Comparison of ENCODE assay signal across 8 cellular contexts in genomic region chr14:88793259-88793625, GRCh38. TPM values are rescaled to one million over a fixed set of nuclear protein-coding genes. Genes with fewer than 3 reads are reported as not detected.
A peak's percentile ranks its signal among the peaks of the same experiment; 100 is the strongest.
DNase-seq lines count a peak whose midpoint lies in the region; ATAC-seq, FAIRE-seq and TF ChIP-seq lines count a peak whose summit lies in the region.

No MANE protein-coding gene starts in this region.

- no peak for DNase-seq in GM23248
- no peak for DNase-seq in activated CD8-positive, alpha-beta T cell treated with anti-CD3 and anti-CD28 coated beads for 36 hours
- DNase-seq in left ventricle myocardium inferior = no peak
- no peak for DNase-seq in skeletal muscle cell (ENCODE audit: low read depth)
- no peak for DNase-seq in RCC 7860 (ENCODE audit: low spot score)
- no peak for DNase-seq in islet precursor cell

- H3K4me1 Mint-ChIP-seq in activated CD8-positive, alpha-beta T cell treated with anti-CD3 and anti-CD28 coated beads for 36 hours (ENCODE audit: low read depth) = peaks cover 23% of the 10 kb centered on the region

- intact Hi-C loops in activated CD8-positive, alpha-beta T cell treated with anti-CD3 and anti-CD28 coated beads for 36 hours (cut with micrococcal nuclease) = loop anchor here (10.0 kb wide), 1 partner anchor 228 kb away; the partner anchor contains the start of gene ZC3H14
- intact Hi-C loops in left ventricle myocardium inferior (cut with micrococcal nuclease) = no loop called here

- peak overlapping the region; percentile 13; the same call in 1 of the 2 replicates for H3K9ac ChIP-seq in GM23248

- POLR2A ChIA-PET in activated CD8-positive, alpha-beta T cell treated with anti-CD3 and anti-CD28 coated beads for 36 hours (lab: Charles Lee) = interaction anchor here (0.6 to 1.3 kb wide), 3 partner anchors 31 to 241 kb away, joined by 3 to 7 read pairs (median 4); partner anchors contain the start of gene TTC8

- H3K9me3 Mint-ChIP-seq in activated CD8-positive, alpha-beta T cell treated with anti-CD3 and anti-CD28 coated beads for 36 hours = no peaks in the 10 kb centered on the region

- no peaks in the 10 kb centered on the region for H4K20me1 ChIP-seq in GM23248 (ENCODE audit: insufficient read depth)

- 68 to 70% methylated on average over 13 of the region's 13 CpGs for WGBS in GM23248 (ENCODE audit: low coverage in 1 of 2, low lambda C conversion rate in 2 of 2, missing lambda C conversion rate in 2 of 2), 2 experiments

- H3K27ac ChIP-seq in GM23248 (no peak overlapping the region), left ventricle myocardium inferior (replicated peaks) (peak overlapping the region; percentile 26)

- CTCF ChIA-PET in activated CD8-positive, alpha-beta T cell treated with anti-CD3 and anti-CD28 coated beads for 36 hours (lab: Charles Lee) = interaction anchor here (1.1 to 1.5 kb wide), 6 partner anchors 10 to 228 kb away, joined by 3 to 6 read pairs (median 3); no protein-coding TSS in a partner anchor

- H3K36me3 ChIP-seq in GM23248 (ENCODE audit: low read depth) (no peaks in the 10 kb centered on the region), left ventricle myocardium inferior (no peaks in the 10 kb centered on the region)

- peak overlapping the region; percentile 62 for H3K4me2 ChIP-seq in GM23248 (ENCODE audit: unreplicated experiment)

- in situ Hi-C loops in GM23248 (cut with MboI) = no loop called here

- H3K4me3 Mint-ChIP-seq in activated CD8-positive, alpha-beta T cell treated with anti-CD3 and anti-CD28 coated beads for 36 hours = peak overlapping the region; percentile 75

- no peak for TF ChIP-seq CTCF in activated CD8-positive, alpha-beta T cell treated with anti-CD3 and anti-CD28 coated beads for 36 hours (IDR thresholded peaks at IDR 0.05)
- no peak for TF ChIP-seq CTCF in left ventricle myocardium inferior (IDR thresholded peaks at IDR 0.05; ENCODE audit: borderline replicate concordance)

- H3K9me2 ChIP-seq in GM23248 (ENCODE audit: insufficient read depth) = no peaks in the 10 kb centered on the region

- no peaks in the 10 kb centered on the region for H3K79me2 ChIP-seq in GM23248 (ENCODE audit: insufficient read depth)

- no peak for FAIRE-seq in RCC 7860 (lab: Jason Lieb, UNC)

- H3K4me1 ChIP-seq in GM23248 (ENCODE audit: insufficient read depth) (no peaks in the 10 kb centered on the region), left ventricle myocardium inferior (peaks cover 18% of the 10 kb centered on the region)

- H3K27me3 Mint-ChIP-seq in activated CD8-positive, alpha-beta T cell treated with anti-CD3 and anti-CD28 coated beads for 36 hours = no peaks in the 10 kb centered on the region

- no peaks in the 10 kb centered on the region for H3K9me3 ChIP-seq in GM23248 (ENCODE audit: low read depth)
- H3K9me3 ChIP-seq in left ventricle myocardium inferior (replicated peaks) = no peaks in the 10 kb centered on the region

- H3F3A ChIP-seq in GM23248 (ENCODE audit: insufficient read depth) = no peaks in the 10 kb centered on the region

- ATAC-seq in activated CD8-positive, alpha-beta T cell treated with anti-CD3 and anti-CD28 coated beads for 36 hours = no peak
- no peak for ATAC-seq in HG02885 (IDR thresholded peaks at IDR 0.05; ENCODE audit: poor library complexity, unreplicated experiment)
- ATAC-seq in HG03039 (IDR thresholded peaks at IDR 0.05; ENCODE audit: unreplicated experiment) = no peak

- H3K4me3 ChIP-seq in GM23248 (peak overlapping the region; percentile 69), left ventricle myocardium inferior (peak overlapping the region; percentile 75), skeletal muscle cell (ENCODE audit: low read depth, low read length) (peak overlapping the region; percentile 55)

- H2AFZ ChIP-seq in GM23248 = peak overlapping the region; percentile 75

- H3K27ac Mint-ChIP-seq in activated CD8-positive, alpha-beta T cell treated with anti-CD3 and anti-CD28 coated beads for 36 hours = peak overlapping the region; percentile 63

- H3K36me3 Mint-ChIP-seq in activated CD8-positive, alpha-beta T cell treated with anti-CD3 and anti-CD28 coated beads for 36 hours (ENCODE audit: low read depth) = no peaks in the 10 kb centered on the region

- peaks cover 26% of the 10 kb centered on the region for H3K27me3 ChIP-seq in GM23248 (replicated peaks; ENCODE audit: insufficient read depth)
- H3K27me3 ChIP-seq in left ventricle myocardium inferior (ENCODE audit: low read depth) = peaks cover 11% of the 10 kb centered on the region

RNA-seq across cellular contexts. Expression of gene EML5, which starts 0.5 kb away (rescaled TPM):
- total RNA-seq in GM23248 (2014; rRNA removed; shearing (Covaris generic)) = under 0.01 TPM in 1 of 2 replicates, not detected in the other
- 0.25 TPM in 1 of 2 replicates, not detected in the other for polyA plus RNA-seq in GM23248 (2016; fragmentation: Nextera tagmentation; extraction: Ambion mirVana)
- total RNA-seq in activated CD8-positive, alpha-beta T cell treated with anti-CD3 and anti-CD28 coated beads for 36 hours = 1 to 10 TPM; 2.7 to 3.8 TPM
- 0.36 TPM for total RNA-seq in left ventricle myocardium inferior

RNA-seq across cellular contexts. Expression of gene TTC8, which starts 31.2 kb away (rescaled TPM):
- total RNA-seq in GM23248 (2014; rRNA removed; shearing (Covaris generic)) = 47.7 and 49.4 TPM in 2 replicates
- polyA plus RNA-seq in GM23248 (2016; fragmentation: Nextera tagmentation; extraction: Ambion mirVana) = 37.7 and 38.3 TPM in 2 replicates
- 1 to 10 TPM; 2.5 to 4.0 TPM for total RNA-seq in activated CD8-positive, alpha-beta T cell treated with anti-CD3 and anti-CD28 coated beads for 36 hours
- total RNA-seq in left ventricle myocardium inferior = 8.9 TPM
